11 cellular contexts compared by ENCODE assay signal in genomic region chr1:177164380-177165068, GRCh38. TPM values are rescaled to one million over a fixed set of nuclear protein-coding genes. Genes with fewer than 3 reads are reported as not detected.
A peak's percentile ranks its signal among the peaks of the same experiment; 100 is the strongest.
DNase-seq lines count a peak whose midpoint lies in the region; ATAC-seq, FAIRE-seq and TF ChIP-seq lines count a peak whose summit lies in the region.
"Had no signal": no experiment of that assay in that cellular context is flagged by ENCODE, and none has a peak within 500 bp of the region (broad histone marks: within the 10 kb centered on the region; RNA-seq: fewer than 3 reads in every experiment).

ASTN1 (minus strand) TSS chr1:177164712; CDS start chr1:177164676, 36 bp downstream.

- H3K27me3 Mint-ChIP-seq in CD14-positive monocyte (ENCODE audit: low read depth in 3 of 3) = peaks cover 21 to 31% (median 22%) of the 10 kb centered on the region in 3 donors

- WGBS in mammary epithelial cell (ENCODE audit: low coverage, missing lambda C conversion rate) = no CpG with 5 or more reads among the region's 49 CpGs

- no peak for FAIRE-seq in kidney (lab: Jason Lieb, UNC)

- intact Hi-C loops in mammary epithelial cell (cut with micrococcal nuclease) = no loop called here
- intact Hi-C loops in kidney (cut with DNase I) = no loop called here
- intact Hi-C loops in CD14-positive monocyte (cut with micrococcal nuclease) = no loop called here

- ATAC-seq in GM21367 (IDR thresholded peaks at IDR 0.05; ENCODE audit: unreplicated experiment) = no peak
- ATAC-seq: T-helper 17 cell had no signal

- CTCF ChIA-PET in mammary epithelial cell (lab: Charles Lee; ENCODE audit: low non-redundant PET) = no interaction called here

- H2AFZ ChIP-seq in mammary epithelial cell (ENCODE audit: low read depth, low read length) = peak within 1 kb of the TSS; percentile 60

- H3K9ac ChIP-seq in HUES6 (ENCODE audit: low read length) = peak within 1 kb of the TSS; percentile 35
- no peak within 1 kb of the TSS for H3K9ac ChIP-seq in mammary epithelial cell (ENCODE audit: insufficient read depth, low read length)
- no peak within 1 kb of the TSS for H3K9ac ChIP-seq in kidney (ENCODE audit: low read length in 2 of 2)
- H3K9ac ChIP-seq in stomach smooth muscle (ENCODE audit: low read length in 2 of 2) = no peak within 1 kb of the TSS

- no peak for TF ChIP-seq CTCF in mammary epithelial cell (conservative IDR thresholded peaks at IDR 0.05 in 1 of 2, IDR thresholded peaks at IDR 0.05 in 1 of 2; ENCODE audit: extremely low read depth in 1 of 2, insufficient read depth in 1 of 2, low read depth in 1 of 2, low read length in 2 of 2)
- no peak for TF ChIP-seq CTCF in kidney (IDR thresholded peaks at IDR 0.05; ENCODE audit: borderline replicate concordance, extremely low read depth, insufficient read depth)
- no peak for TF ChIP-seq CTCF in CD14-positive monocyte (IDR thresholded peaks at IDR 0.05)

- H3K9me3 ChIP-seq in HUES6 (ENCODE audit: control insufficient read depth, insufficient read depth, low read depth, low read length) (no peaks in the 10 kb centered on the region), mammary epithelial cell (replicated peaks; ENCODE audit: insufficient read depth, low read length) (no peaks in the 10 kb centered on the region), kidney (ENCODE audit: control insufficient read depth in 1 of 2, low read length in 2 of 2) (no peaks in the 10 kb centered on the region), stomach smooth muscle (ENCODE audit: control insufficient read depth in 2 of 2, low read length in 2 of 2) (no peaks in the 10 kb centered on the region)

- no peak within 1 kb of the TSS for H3K27ac ChIP-seq in HUES6 (ENCODE audit: low read depth, low read length)
- H3K27ac ChIP-seq in mammary epithelial cell (ENCODE audit: insufficient read depth, low read depth, low read length) = no peak within 1 kb of the TSS
- H3K27ac ChIP-seq in kidney (ENCODE audit: low read depth in 2 of 2, low read length in 2 of 2) = no peak within 1 kb of the TSS
- no peak within 1 kb of the TSS for H3K27ac ChIP-seq in stomach smooth muscle (ENCODE audit: low read length)

- no peak within 1 kb of the TSS for H3K27ac Mint-ChIP-seq in CD14-positive monocyte
- H3K27ac Mint-ChIP-seq: IgD-negative memory B cell, T-helper 17 cell had no signal

- in situ Hi-C loops in mammary epithelial cell (cut with MboI; ENCODE audit: low sequenced_read_pairs in 2 of 2) = loop anchor here in 1 of 2 donors (25.0 kb wide), 1 partner anchor 98 kb away; no protein-coding TSS in a partner anchor

- DNase-seq in mammary epithelial cell = no peak
- peak; percentile 57 for DNase-seq in kidney
- DNase-seq in NK-92 (lab: John Stamatoyannopoulos, UW; ENCODE audit: unreplicated experiment) = no peak
- no peak for DNase-seq in activated CD8-positive, alpha-beta memory T cell treated with anti-CD3 and anti-CD28 coated beads for 24 hours
- no peak for DNase-seq in CD14-positive monocyte (ENCODE audit: low spot score)
- DNase-seq: T-helper 17 cell had no signal

- H3K9me3 Mint-ChIP-seq in CD14-positive monocyte = peaks cover 0 to 10% (median 6%) of the 10 kb centered on the region in 7 donors
- H3K9me3 Mint-ChIP-seq: IgD-negative memory B cell had no signal

- H3K4me1 ChIP-seq in HUES6 (ENCODE audit: control insufficient read depth, insufficient read depth, low read length) (no peaks in the 10 kb centered on the region), mammary epithelial cell (ENCODE audit: insufficient read depth, low read length) (peaks cover 4% of the 10 kb centered on the region), kidney (ENCODE audit: control insufficient read depth in 1 of 2, insufficient read depth in 1 of 2, low read depth in 1 of 2, low read length in 2 of 2) (peaks cover 0 to 3% of the 10 kb centered on the region in 2 donors), stomach smooth muscle (ENCODE audit: control insufficient read depth, insufficient read depth, low read length) (no peaks in the 10 kb centered on the region)

- no peaks in the 10 kb centered on the region for H4K20me1 ChIP-seq in mammary epithelial cell (ENCODE audit: insufficient read depth, low read length)

- no TSS peak for BruUV-seq in mammary epithelial cell (replicated peaks; lab: Mats Ljungman, UMichigan)

- H3K79me2 ChIP-seq in mammary epithelial cell (ENCODE audit: insufficient read depth, low read length) = no peaks in the 10 kb centered on the region

- H3K4me2 ChIP-seq in mammary epithelial cell (ENCODE audit: insufficient read depth, low read depth, low read length) = peak within 1 kb of the TSS; percentile 80

- H3K36me3 Mint-ChIP-seq in CD14-positive monocyte = peaks cover 0 to 3% of the 10 kb centered on the region in 2 donors

- H3K4me1 Mint-ChIP-seq in CD14-positive monocyte = no peaks in the 10 kb centered on the region

- H3K4me3 ChIP-seq in HUES6 (ENCODE audit: low read depth, low read length) = peak within 1 kb of the TSS; percentile 97
- peak within 1 kb of the TSS in 2 of 3 experiments; percentile 10 to 13 for H3K4me3 ChIP-seq in mammary epithelial cell (replicated peaks in 1 of 3; ENCODE audit: insufficient read depth in 1 of 3, low read depth in 2 of 3, low read length in 3 of 3)
- H3K4me3 ChIP-seq in kidney (ENCODE audit: low read length in 2 of 2) = peak within 1 kb of the TSS in 1 of 2 donors; percentile 23
- H3K4me3 ChIP-seq in stomach smooth muscle (ENCODE audit: low read length in 2 of 2) = peak within 1 kb of the TSS; percentile 38 to 66

- H3K27me3 ChIP-seq in HUES6 (ENCODE audit: control insufficient read depth, insufficient read depth, low read length) (peaks cover 94% of the 10 kb centered on the region), mammary epithelial cell (ENCODE audit: insufficient read depth, low read length) (peaks cover 26% of the 10 kb centered on the region), stomach smooth muscle (ENCODE audit: control insufficient read depth in 1 of 2, insufficient read depth in 2 of 2, low read length in 2 of 2) (peaks cover 16 to 37% of the 10 kb centered on the region in 2 donors)

- H3K4me3 Mint-ChIP-seq in CD14-positive monocyte = peak within 1 kb of the TSS in 1 of 2 donors; percentile 68
- H3K4me3 Mint-ChIP-seq: T-helper 17 cell had no signal

- dilution Hi-C loops in mammary epithelial cell (cut with HindIII; ENCODE audit: low sequenced_read_pairs) = no loop called here

- H3K36me3 ChIP-seq in HUES6 (ENCODE audit: control insufficient read depth, insufficient read depth, low read length) (no peaks in the 10 kb centered on the region), mammary epithelial cell (ENCODE audit: insufficient read depth, low read length) (no peaks in the 10 kb centered on the region), kidney (ENCODE audit: control insufficient read depth in 1 of 2, insufficient read depth in 2 of 2, low read length in 2 of 2) (no peaks in the 10 kb centered on the region), stomach smooth muscle (ENCODE audit: control insufficient read depth in 2 of 2, insufficient read depth in 2 of 2, low read length in 2 of 2) (no peaks in the 10 kb centered on the region)

RNA-seq across cellular contexts. Expression of gene ASTN1, which starts in this region (rescaled TPM):
- total RNA-seq in mammary epithelial cell (under 1 TPM; 0.14 to 0.33 TPM), kidney (0.25 TPM)
- polyA plus RNA-seq in mammary epithelial cell (0.15 TPM), kidney (ENCODE audit: insufficient read depth, low read depth, low replicate concordance) (0.19 TPM), CD14-positive monocyte (not detected)
- polyA minus RNA-seq in mammary epithelial cell = not detected
- total RNA-seq: dermis microvascular lymphatic vessel endothelial cell, T-helper 17 cell had no signal
- polyA plus RNA-seq: IgD-negative memory B cell had no signal

Comparison
In these comparisons a context has a peak if more than half of its experiments do, and no peak if none do; other contexts are left out.
1. Peak in DNase-seq in kidney; RNA of the gene not detected or under 1 TPM.